ENCODE assay signal across 20 cellular contexts in the genomic region with DNA sequence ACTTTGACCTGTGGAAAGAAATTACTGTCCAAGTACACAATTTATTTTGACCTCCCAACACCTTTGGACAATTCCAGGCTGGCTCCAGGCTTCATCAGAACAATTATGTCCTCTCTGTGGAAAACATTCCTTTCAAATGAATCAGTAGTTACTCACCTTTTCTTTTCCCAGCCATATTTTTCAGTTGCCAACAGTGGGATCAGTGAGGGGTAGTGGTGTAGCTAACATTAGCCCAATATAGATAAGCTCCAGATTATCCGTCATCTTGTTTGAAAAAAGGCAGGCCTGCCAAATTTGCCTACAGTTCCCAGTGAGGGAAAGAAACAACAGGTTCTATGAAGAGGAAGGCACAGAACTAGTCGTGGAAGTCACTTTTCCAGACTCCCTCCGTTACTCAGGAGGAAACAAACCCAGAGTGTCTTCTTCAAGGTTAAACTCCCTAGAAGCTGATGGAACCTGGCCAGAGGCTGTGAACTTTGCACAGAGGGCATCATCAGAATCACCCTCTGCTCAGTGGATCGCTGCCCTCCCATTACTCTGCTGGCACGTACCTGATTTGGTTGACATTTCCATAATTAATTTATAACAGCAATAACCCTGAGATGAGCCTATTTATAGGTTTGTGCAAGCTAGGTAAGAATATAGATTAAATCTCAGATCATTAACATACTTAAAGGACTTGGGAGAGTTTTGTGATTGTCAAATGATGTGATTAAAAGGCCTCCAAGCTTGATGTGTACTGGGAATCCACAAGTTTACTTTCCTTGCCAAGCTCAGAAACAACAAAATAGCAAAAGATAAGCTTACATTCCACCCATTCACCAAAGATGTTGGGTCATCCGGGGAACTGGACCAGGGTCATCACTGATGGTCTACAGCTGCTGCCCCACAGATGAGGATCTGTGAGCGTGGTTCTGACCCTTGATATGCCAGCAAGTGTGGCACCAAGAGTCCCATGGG.
DNase-seq lines count a peak whose midpoint lies in the region; FAIRE-seq and TF ChIP-seq lines count a peak whose summit lies in the region.
"Had no signal": no experiment of that assay in that cellular context is flagged by ENCODE, and none has a peak within 500 bp of the region (broad histone marks: within the 10 kb centered on the region; RNA-seq: fewer than 3 reads in every experiment).

No MANE protein-coding gene starts in this region.

- 88 to 90% methylated on average over 4 of the region's 7 CpGs for WGBS in mesodermal cell (ENCODE audit: insufficient coverage in 2 of 2), 2 experiments

- H3K9me3 ChIP-seq in mesodermal cell (ENCODE audit: control insufficient read depth, low read length) (no peaks in the 10 kb centered on the region), kidney (ENCODE audit: control insufficient read depth in 1 of 2, low read length in 2 of 2) (no peaks in the 10 kb centered on the region)
- H3K9me3 ChIP-seq: thoracic aorta had no signal

- H3K9ac ChIP-seq in kidney (ENCODE audit: low read length in 2 of 2) = no peak overlapping the region

- DNase-seq in Daoy (ENCODE audit: low read depth) (peak; percentile 82), NCI-H526 treated with DMSO at 0.1 percent for 48 hours (lab: John Stamatoyannopoulos, UW) (peak; percentile 16), epithelial cell of proximal tubule (ENCODE audit: low read depth) (peak; percentile 26), kidney (no peak)
- DNase-seq in activated CD8-positive, alpha-beta memory T cell treated with anti-CD3 and anti-CD28 coated beads for 24 hours = no peak
- no peak for DNase-seq in stimulated activated CD4-positive, alpha-beta T cell treated with anti-CD3 and anti-CD28 coated beads, Interleukin-4, amount 100 ng/mL, for 4 hours
- no peak for DNase-seq in activated CD4-positive, alpha-beta T cell treated with anti-CD3 and anti-CD28 coated beads for 48 hours
- DNase-seq: activated CD8-positive, alpha-beta memory T cell treated with anti-CD3 and anti-CD28 coated beads, Interleukin-2, amount 50 U/mL, for 4 hours; activated gamma-delta T cell treated with Interleukin-2 at 50 U/mL for 16 hours; AML-193; Calu3; GF-D8; H7; KG1; SHP77 treated with DMSO at 0.1 percent for 48 hours; stimulated activated CD4-positive, alpha-beta T cell treated with anti-CD3 and anti-CD28 coated beads, Interleukin-4, amount 100 ng/mL, for 24 hours; T1000 had no signal

- intact Hi-C loops in kidney (cut with DNase I) = no loop called here

- H3K36me3 ChIP-seq in mesodermal cell (ENCODE audit: control insufficient read depth, insufficient read depth, low read length) (no peaks in the 10 kb centered on the region), kidney (ENCODE audit: control insufficient read depth in 1 of 2, insufficient read depth in 2 of 2, low read length in 2 of 2) (no peaks in the 10 kb centered on the region)
- H3K36me3 ChIP-seq: thoracic aorta had no signal

- H3K4me1 ChIP-seq in mesodermal cell (ENCODE audit: control insufficient read depth, insufficient read depth, low read length, poor library complexity, severe bottlenecking) (peaks cover 40% of the 10 kb centered on the region), kidney (ENCODE audit: control insufficient read depth in 1 of 2, insufficient read depth in 1 of 2, low read depth in 1 of 2, low read length in 2 of 2) (peaks cover 2 to 12% of the 10 kb centered on the region in 2 donors)

- TF ChIP-seq CTCF in epithelial cell of proximal tubule (conservative IDR thresholded peaks at IDR 0.05; ENCODE audit: low read depth, low read length) (no peak), kidney (IDR thresholded peaks at IDR 0.05; ENCODE audit: borderline replicate concordance, extremely low read depth, insufficient read depth) (no peak)

- peak overlapping the region; percentile 77 for H3K27ac ChIP-seq in mesodermal cell (ENCODE audit: low read depth, low read length, severe bottlenecking)
- H3K27ac ChIP-seq in kidney (ENCODE audit: low read depth in 2 of 2, low read length in 2 of 2) = no peak overlapping the region
- H3K27ac ChIP-seq: HL-60, thoracic aorta had no signal

- H3K4me3 ChIP-seq in epithelial cell of proximal tubule (ENCODE audit: low read depth, low read length) (no peak overlapping the region), mesodermal cell (ENCODE audit: extremely low read depth, insufficient read depth, low read length, poor library complexity, severe bottlenecking) (no peak overlapping the region), kidney (ENCODE audit: low read length in 2 of 2) (no peak overlapping the region)
- H3K4me3 ChIP-seq: thoracic aorta had no signal

- no peak for FAIRE-seq in kidney (lab: Jason Lieb, UNC)

Comparison
In these comparisons a context has a peak if more than half of its experiments do, and no peak if none do; other contexts are left out.
1. DNase-seq: peak in Daoy (single experiment), NCI-H526 treated with DMSO at 0.1 percent for 48 hours (single experiment) and epithelial cell of proximal tubule (single experiment); none in kidney (single experiment), activated CD8-positive, alpha-beta memory T cell treated with anti-CD3 and anti-CD28 coated beads for 24 hours (single experiment), stimulated activated CD4-positive, alpha-beta T cell treated with anti-CD3 and anti-CD28 coated beads, Interleukin-4, amount 100 ng/mL, for 4 hours (0 of 2) and activated CD4-positive, alpha-beta T cell treated with anti-CD3 and anti-CD28 coated beads for 48 hours (single experiment).